ENCODE assay signal across 2 cellular contexts in genomic region chr20:34065260-34065659, GRCh38.
TF ChIP-seq lines count a peak whose summit lies in the region.

No MANE protein-coding gene starts in this region.

TF ChIP-seq in A549, 52 proteins besides CTCF, POLR2A, EP300 and RAD21 (continued from another document):
- 0 out of 2 replicates have a peak, but pooled peaks have one; percentile 6 for TF ChIP-seq USF2 (IDR thresholded peaks at IDR 0.05)

TF ChIP-seq in K562, 482 proteins besides CTCF, POLR2A, EP300 and RAD21 (continued from another document):
- TF ChIP-seq, protein P1, sequence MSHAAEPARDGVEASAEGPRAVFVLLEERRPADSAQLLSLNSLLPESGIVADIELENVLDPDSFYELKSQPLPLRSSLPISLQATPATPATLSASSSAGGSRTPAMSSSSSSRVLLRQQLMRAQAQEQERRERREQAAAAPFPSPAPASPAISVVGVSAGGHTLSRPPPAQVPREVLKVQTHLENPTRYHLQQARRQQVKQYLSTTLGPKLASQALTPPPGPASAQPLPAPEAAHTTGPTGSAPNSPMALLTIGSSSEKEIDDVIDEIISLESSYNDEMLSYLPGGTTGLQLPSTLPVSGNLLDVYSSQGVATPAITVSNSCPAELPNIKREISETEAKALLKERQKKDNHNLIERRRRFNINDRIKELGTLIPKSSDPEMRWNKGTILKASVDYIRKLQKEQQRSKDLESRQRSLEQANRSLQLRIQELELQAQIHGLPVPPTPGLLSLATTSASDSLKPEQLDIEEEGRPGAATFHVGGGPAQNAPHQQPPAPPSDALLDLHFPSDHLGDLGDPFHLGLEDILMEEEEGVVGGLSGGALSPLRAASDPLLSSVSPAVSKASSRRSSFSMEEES (CRISPR knock-in tag; IDR thresholded peaks at IDR 0.05), result peak; percentile 84
